In genomic region chr12:59067068-59067467, GRCh38 we compare ENCODE assay signal across 10 cellular contexts.
DNase-seq lines count a peak whose midpoint lies in the region; ATAC-seq and TF ChIP-seq lines count a peak whose summit lies in the region.
"Had no signal": no experiment of that assay in that cellular context is flagged by ENCODE, and none has a peak within 500 bp of the region (broad histone marks: within the 10 kb centered on the region; RNA-seq: fewer than 3 reads in every experiment).

No MANE protein-coding gene starts in this region.

- H3K4me3 Mint-ChIP-seq in mesothelial cell of epicardium = no peak overlapping the region
- H3K4me3 Mint-ChIP-seq in activated naive CD8-positive, alpha-beta T cell treated with anti-CD3 and anti-CD28 coated beads for 36 hours = no peak overlapping the region

- intact Hi-C loops in uterus (cut with DNase I; ENCODE audit: low total_unique reads) = no loop called here

- TF ChIP-seq POLR2A in uterus (IDR thresholded peaks at IDR 0.05) = no peak

- H3K9me3 ChIP-seq in uterus = no peaks in the 10 kb centered on the region

- no peaks in the 10 kb centered on the region for H3K9me3 Mint-ChIP-seq in mesothelial cell of epicardium
- no peaks in the 10 kb centered on the region for H3K9me3 Mint-ChIP-seq in activated naive CD8-positive, alpha-beta T cell treated with anti-CD3 and anti-CD28 coated beads for 36 hours

- DNase-seq in EL (peak; percentile 29), HPDE6-E6E7 (ENCODE audit: extremely low spot score) (peak; percentile 59), brain microvascular endothelial cell (peak; percentile 90), mesothelial cell of epicardium (ENCODE audit: low spot score in 2 of 2, unreplicated experiment in 2 of 2) (no peak), uterus (no peak), NAMALWA (ENCODE audit: low spot score) (no peak)
- no peak for DNase-seq in activated naive CD8-positive, alpha-beta T cell treated with anti-CD3 and anti-CD28 coated beads for 36 hours
- DNase-seq: KG1, right cardiac atrium had no signal

- TF ChIP-seq CTCF in brain microvascular endothelial cell (IDR thresholded peaks at IDR 0.05; ENCODE audit: low read depth, low read length, missing control alignments) (no peak), mesothelial cell of epicardium (IDR thresholded peaks at IDR 0.05; ENCODE audit: unreplicated experiment) (no peak), uterus (IDR thresholded peaks at IDR 0.05) (no peak)

- no peaks in the 10 kb centered on the region for H3K27me3 Mint-ChIP-seq in mesothelial cell of epicardium (ENCODE audit: low read depth)
- no peaks in the 10 kb centered on the region for H3K27me3 Mint-ChIP-seq in activated naive CD8-positive, alpha-beta T cell treated with anti-CD3 and anti-CD28 coated beads for 36 hours

- H3K4me1 ChIP-seq in uterus = no peaks in the 10 kb centered on the region

- peaks cover 37% of the 10 kb centered on the region for H3K4me1 Mint-ChIP-seq in mesothelial cell of epicardium
- H3K4me1 Mint-ChIP-seq in activated naive CD8-positive, alpha-beta T cell treated with anti-CD3 and anti-CD28 coated beads for 36 hours = no peaks in the 10 kb centered on the region

- H3K27me3 ChIP-seq in brain microvascular endothelial cell (replicated peaks) (no peaks in the 10 kb centered on the region), uterus (no peaks in the 10 kb centered on the region)

- H3K27ac ChIP-seq in brain microvascular endothelial cell = peak overlapping the region; percentile 53
- no peak overlapping the region for H3K27ac ChIP-seq in uterus

- H3K27ac Mint-ChIP-seq in mesothelial cell of epicardium = peak overlapping the region; percentile 70
- H3K27ac Mint-ChIP-seq in activated naive CD8-positive, alpha-beta T cell treated with anti-CD3 and anti-CD28 coated beads for 36 hours = no peak overlapping the region

- no peak overlapping the region for H3K4me3 ChIP-seq in brain microvascular endothelial cell (ENCODE audit: low read depth, low read length)
- no peak overlapping the region for H3K4me3 ChIP-seq in uterus

- no peaks in the 10 kb centered on the region for H3K36me3 ChIP-seq in brain microvascular endothelial cell (replicated peaks)
- no peaks in the 10 kb centered on the region for H3K36me3 ChIP-seq in uterus

- in situ Hi-C loops in brain microvascular endothelial cell (cut with HindIII; ENCODE audit: low pct_ligation_motif_present, low sequenced_read_pairs) = no loop called here

- H3K36me3 Mint-ChIP-seq in mesothelial cell of epicardium = no peaks in the 10 kb centered on the region
- peaks cover 2% of the 10 kb centered on the region for H3K36me3 Mint-ChIP-seq in activated naive CD8-positive, alpha-beta T cell treated with anti-CD3 and anti-CD28 coated beads for 36 hours

- no peak for ATAC-seq in HG03095 (IDR thresholded peaks at IDR 0.05; ENCODE audit: unreplicated experiment)
- ATAC-seq: right cardiac atrium had no signal

Comparison
In these comparisons a context has a peak if more than half of its experiments do, and no peak if none do; other contexts are left out.
1. DNase-seq: peak in EL (single experiment), HPDE6-E6E7 (single experiment) and brain microvascular endothelial cell (single experiment); none in mesothelial cell of epicardium (0 of 2), activated naive CD8-positive, alpha-beta T cell treated with anti-CD3 and anti-CD28 coated beads for 36 hours (single experiment), uterus (0 of 2) and NAMALWA (single experiment).